Comparison of ENCODE assay signal across 10 cellular contexts in genomic region chr19:30686252-30686762, GRCh38.
DNase-seq lines count a peak whose midpoint lies in the region; ATAC-seq and TF ChIP-seq lines count a peak whose summit lies in the region.
"Had no signal": no experiment of that assay in that cellular context is flagged by ENCODE, and none has a peak within 500 bp of the region (broad histone marks: within the 10 kb centered on the region; RNA-seq: fewer than 3 reads in every experiment).

No MANE protein-coding gene starts in this region.

- H3K27ac Mint-ChIP-seq in WTC11: no peak overlapping the region; the same call in 1 of the 2 replicates
- no peak overlapping the region for H3K27ac Mint-ChIP-seq in activated naive CD8-positive, alpha-beta T cell treated with anti-CD3 and anti-CD28 coated beads for 36 hours

- H3K9me3 ChIP-seq in heart right ventricle (no peaks in the 10 kb centered on the region), upper lobe of right lung (no peaks in the 10 kb centered on the region)
- H3K9me3 ChIP-seq: neutrophil had no signal

- no peaks in the 10 kb centered on the region for H3K36me3 Mint-ChIP-seq in WTC11
- no peaks in the 10 kb centered on the region for H3K36me3 Mint-ChIP-seq in activated naive CD8-positive, alpha-beta T cell treated with anti-CD3 and anti-CD28 coated beads for 36 hours

- H3K4me3 ChIP-seq in heart right ventricle (peak overlapping the region in 6 of 10 donors; percentile 13 to 40 (median 30)), upper lobe of right lung (no peak overlapping the region)

- no peaks in the 10 kb centered on the region for H3K27me3 Mint-ChIP-seq in WTC11 (ENCODE audit: low read depth)
- H3K27me3 Mint-ChIP-seq in activated naive CD8-positive, alpha-beta T cell treated with anti-CD3 and anti-CD28 coated beads for 36 hours: peaks cover 78% of the 10 kb centered on the region

- ATAC-seq in heart right ventricle (peak in 3 of 8 donors; percentile 9 to 31 (median 20)), left ventricle myocardium superior (no peak), WTC11 (no peak), upper lobe of right lung (no peak)

- H3K4me1 Mint-ChIP-seq in WTC11: peaks cover 62% of the 10 kb centered on the region
- H3K4me1 Mint-ChIP-seq in activated naive CD8-positive, alpha-beta T cell treated with anti-CD3 and anti-CD28 coated beads for 36 hours: peaks cover 2% of the 10 kb centered on the region

- H3K4me3 Mint-ChIP-seq in WTC11: no peak overlapping the region
- H3K4me3 Mint-ChIP-seq in activated naive CD8-positive, alpha-beta T cell treated with anti-CD3 and anti-CD28 coated beads for 36 hours: no peak overlapping the region

- DNase-seq in heart right ventricle (no peak), left ventricle myocardium superior (no peak), WTC11 (ENCODE audit: low spot score) (no peak), islet precursor cell (peak; percentile 28), upper lobe of right lung (no peak), HEK293T (ENCODE audit: extremely low spot score) (no peak)
- DNase-seq in stimulated activated CD4-positive, alpha-beta T cell treated with anti-CD3 and anti-CD28 coated beads, Interleukin-12 subunit alpha, Interleukin-12 subunit beta, amount 100 ng/mL, for 4 hours: no peak
- no peak for DNase-seq in activated naive CD8-positive, alpha-beta T cell treated with anti-CD3 and anti-CD28 coated beads for 36 hours
- DNase-seq: activated T-cell treated with anti-CD3 and anti-CD28 coated beads for 4 hours had no signal

- POLR2A ChIA-PET in WTC11 (lab: Charles Lee): no interaction called here
- POLR2A ChIA-PET in HEK293T (lab: Yijun Ruan, JAX): no interaction called here

- intact Hi-C loops in heart right ventricle (cut with DNase I): loop anchor here in 8 of 10 donors (5.0 to 10.0 kb wide), 7 partner anchors 218 to 1541 kb away; no protein-coding TSS in a partner anchor
- intact Hi-C loops in left ventricle myocardium superior (cut with micrococcal nuclease): no loop called here
- intact Hi-C loops in upper lobe of right lung (cut with DNase I): loop anchor here (10.0 kb wide), 1 partner anchor 1538 kb away; no protein-coding TSS in a partner anchor

- no peaks in the 10 kb centered on the region for H3K9me3 Mint-ChIP-seq in WTC11
- H3K9me3 Mint-ChIP-seq in activated naive CD8-positive, alpha-beta T cell treated with anti-CD3 and anti-CD28 coated beads for 36 hours: no peaks in the 10 kb centered on the region

- no peak overlapping the region for H3K27ac ChIP-seq in heart right ventricle
- H3K27ac ChIP-seq in upper lobe of right lung: no peak overlapping the region
- H3K27ac ChIP-seq: neutrophil had no signal

- 57 to 72% methylated on average over 21 of the region's 21 CpGs for WGBS in heart right ventricle, 2 donors

- H3K27me3 ChIP-seq in heart right ventricle (peaks cover 4 to 49% (median 30%) of the 10 kb centered on the region in 7 donors), upper lobe of right lung (peaks cover 39% of the 10 kb centered on the region)

- no peaks in the 10 kb centered on the region for H3K36me3 ChIP-seq in heart right ventricle
- no peaks in the 10 kb centered on the region for H3K36me3 ChIP-seq in upper lobe of right lung
- H3K36me3 ChIP-seq: neutrophil had no signal

- peak in 4 of 9 donors; percentile 13 to 32 (median 20) for TF ChIP-seq CTCF in heart right ventricle (IDR thresholded peaks at IDR 0.05)
- no peak for TF ChIP-seq CTCF in WTC11 (IDR thresholded peaks at IDR 0.05)
- TF ChIP-seq CTCF in upper lobe of right lung (IDR thresholded peaks at IDR 0.05): peak; percentile 13

- CTCF ChIA-PET in WTC11 (lab: Charles Lee): interaction anchor here (0.9 to 8.3 kb wide), 9 partner anchors 9 to 751 kb away, joined by 3 to 77 read pairs (median 5); no protein-coding TSS in a partner anchor
- CTCF ChIA-PET in HEK293T (lab: Yijun Ruan, JAX): interaction anchor here (0.7 kb wide), 1 partner anchor 350 kb away, joined by 3 read pairs; no protein-coding TSS in a partner anchor

- H3K4me1 ChIP-seq in heart right ventricle (peaks cover 0 to 14% (median 0%) of the 10 kb centered on the region in 9 donors), upper lobe of right lung (peaks cover 3% of the 10 kb centered on the region)

TF ChIP-seq in WTC11, 78 proteins besides CTCF, POLR2A, EP300 and RAD21:
- TF ChIP-seq SP1 (CRISPR knock-in tag; conservative IDR thresholded peaks at IDR 0.05) (no peak), NFYB (CRISPR knock-in tag; conservative IDR thresholded peaks at IDR 0.05; ENCODE audit: low read depth) (no peak), ERG (CRISPR knock-in tag; IDR thresholded peaks at IDR 0.05) (no peak), IRF2 (CRISPR knock-in tag; IDR thresholded peaks at IDR 0.05; ENCODE audit: borderline replicate concordance, low read depth) (no peak), ZBTB43 (CRISPR knock-in tag; IDR thresholded peaks at IDR 0.05) (0 out of 2 replicates have a peak, but pooled peaks have one; percentile 32)

TF ChIP-seq in HEK293T, 16 proteins besides CTCF, POLR2A, EP300 and RAD21:
- no peak for TF ChIP-seq ARNT (IDR thresholded peaks at IDR 0.05)
- TF ChIP-seq LEF1 (IDR thresholded peaks at IDR 0.05; ENCODE audit: borderline replicate concordance): no peak
- no peak for TF ChIP-seq SP1 (IDR thresholded peaks at IDR 0.05)
- TF ChIP-seq PKNOX1 (IDR thresholded peaks at IDR 0.05): no peak
- TF ChIP-seq SUZ12 (IDR thresholded peaks at IDR 0.05): no peak
- TF ChIP-seq CTBP1 (IDR thresholded peaks at IDR 0.05; ENCODE audit: borderline replicate concordance): no peak
- TF ChIP-seq FOXM1 (IDR thresholded peaks at IDR 0.05; ENCODE audit: borderline replicate concordance): no peak
TF ChIP-seq in HEK293T: peak in this region for 0.
